In genomic region chr1:149781413-149781981, GRCh38 we compare ENCODE assay signal across 6 cellular contexts. TPM values are rescaled to one million over a fixed set of nuclear protein-coding genes. Genes with fewer than 3 reads are reported as not detected.
"Had no signal": no experiment of that assay in that cellular context is flagged by ENCODE, and none has a peak within 500 bp of the region (broad histone marks: within the 10 kb centered on the region; RNA-seq: fewer than 3 reads in every experiment).

No MANE protein-coding gene starts in this region.

RNA-seq across cellular contexts. Expression of gene FCGR1A, which starts 1.0 kb away (rescaled TPM):
- total RNA-seq: activated B cell treated with CpG ODN at 0.5 μM for 24 hours; activated CD4-positive, alpha-beta T cell treated with anti-CD3 and anti-CD28 coated beads, Interleukin-2, amount 10 ng/mL, durations not matched to agents 7 days and 5 days; bronchial epithelial cell; endodermal cell; fibroblast of villous mesenchyme had no signal
- polyA plus RNA-seq: neural cell had no signal
